In genomic region chr3:129664040-129664646, GRCh38 we compare ENCODE assay signal across 1 cellular context.
TF ChIP-seq lines count a peak whose summit lies in the region.

No MANE protein-coding gene starts in this region.

TF ChIP-seq in GM23338, 12 proteins besides CTCF, POLR2A, EP300 and RAD21 (continued from another document):
- TF ChIP-seq ZNF462 (CRISPR knock-in tag; IDR thresholded peaks at IDR 0.05), result no peak
